In the genomic region with DNA sequence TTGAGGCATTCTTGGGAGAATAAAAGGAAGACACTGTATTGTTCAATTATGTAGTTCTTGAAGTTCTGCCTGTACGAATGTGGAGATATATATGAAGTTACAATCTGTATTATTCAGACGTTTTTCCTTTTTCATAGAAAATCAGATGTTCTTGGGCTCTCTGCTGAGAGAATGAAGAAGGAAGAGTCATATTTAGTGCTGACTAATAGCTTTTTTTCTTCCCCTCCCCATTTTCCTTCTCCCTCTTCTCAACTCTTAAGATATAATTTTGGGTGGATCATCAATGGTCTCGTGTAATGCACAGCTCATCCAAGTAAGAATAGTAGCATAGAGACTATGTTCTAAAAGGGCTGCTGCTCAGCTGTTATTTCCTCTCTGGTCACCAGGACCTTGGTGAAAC, we compare ENCODE assay signal across 10 cellular contexts.
"Had no signal": no experiment of that assay in that cellular context is flagged by ENCODE, and none has a peak within 500 bp of the region (broad histone marks: within the 10 kb centered on the region; RNA-seq: fewer than 3 reads in every experiment).

No MANE protein-coding gene starts in this region.

- H2AFZ ChIP-seq: GM23248 had no signal

- H3K9ac ChIP-seq: GM23248, KMS-11 had no signal

- H3K9me3 ChIP-seq: HAP-1 had no signal

- DNase-seq: GM23248, GOT3, H7, HFFc6, Karpas-422, KBM-7 had no signal

- H3K27ac Mint-ChIP-seq: HFFc6 had no signal

- H3K9me3 Mint-ChIP-seq: HFFc6 had no signal

- H3K4me1 ChIP-seq: HAP-1 had no signal

- H3K4me2 ChIP-seq: KMS-11 had no signal

- H3K27ac ChIP-seq: GM23248, HL-60, KMS-11 had no signal

- H3K36me3 ChIP-seq: HAP-1 had no signal

- ATAC-seq: HCT116 had no signal

- H3K4me3 Mint-ChIP-seq: HFFc6 had no signal

- H3K4me3 ChIP-seq: GM23248, HAP-1 had no signal
